Comparison of ENCODE assay signal across 1 cellular context in the genomic region with DNA sequence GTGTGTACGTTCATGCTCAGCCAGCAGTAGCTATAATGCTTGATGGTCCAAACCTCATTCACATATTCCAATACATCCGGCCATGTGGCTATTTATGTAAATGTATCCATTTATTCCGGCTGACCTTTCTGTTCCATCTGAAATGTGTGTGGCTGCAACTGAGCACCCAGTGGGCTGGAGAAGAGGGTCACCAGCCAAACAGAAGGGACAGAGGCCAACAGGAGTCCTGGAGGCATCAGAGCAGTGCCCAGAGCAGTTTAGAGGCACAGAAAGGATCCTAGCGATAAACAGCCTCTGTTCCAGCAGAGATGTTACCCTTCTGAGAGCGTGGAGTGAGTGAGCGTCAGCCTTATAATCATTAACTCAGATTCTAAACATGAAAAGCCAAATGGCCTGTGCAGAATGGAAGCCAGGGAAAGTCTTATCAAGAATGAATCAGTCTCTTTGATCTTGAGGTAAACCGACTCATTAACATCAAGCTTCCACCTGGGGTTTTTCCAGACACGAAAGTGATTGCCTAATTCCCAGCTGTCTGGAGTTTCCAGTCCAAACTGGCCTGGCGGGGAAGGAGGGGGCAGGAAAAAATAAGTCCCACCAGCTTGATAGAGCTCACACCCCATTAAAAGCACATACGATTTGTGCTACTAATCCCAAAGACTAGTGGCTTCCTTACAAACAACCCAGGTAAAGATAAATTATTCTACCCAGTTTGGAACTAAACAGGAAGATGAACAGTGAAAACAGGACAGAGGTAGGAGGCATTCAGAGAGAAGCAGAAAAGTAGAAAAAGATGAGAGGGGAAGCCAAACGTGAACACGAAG.
TF ChIP-seq lines count a peak whose summit lies in the region.

No MANE protein-coding gene starts in this region.

TF ChIP-seq in H1, 55 proteins besides CTCF, POLR2A, EP300 and RAD21:
- TF ChIP-seq RNF2 (IDR thresholded peaks at IDR 0.05; ENCODE audit: borderline replicate concordance, low read depth, low read length, missing control alignments, poor library complexity, severe bottlenecking) (no peak), CEBPB (IDR thresholded peaks at IDR 0.05; ENCODE audit: low read depth, low read length) (peak; percentile 85)
